Comparison of ENCODE assay signal across 2 cellular contexts in the genomic region with DNA sequence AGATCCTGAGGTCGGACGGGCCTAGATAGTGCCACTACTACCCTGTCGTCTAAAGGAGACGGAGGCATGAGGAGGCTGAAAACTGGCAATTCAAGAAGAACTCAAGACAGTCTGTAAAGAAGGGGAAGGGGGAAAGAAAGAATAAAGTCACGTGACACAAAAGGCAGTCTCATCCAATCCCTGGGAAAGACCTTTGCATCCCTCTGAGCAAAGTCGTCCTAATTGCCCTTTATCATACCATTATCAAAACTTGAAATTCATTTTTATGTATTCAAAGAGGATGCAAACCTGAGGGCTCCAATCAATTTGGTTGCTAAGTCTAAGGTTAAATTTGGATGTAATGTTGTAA.
TF ChIP-seq lines count a peak whose summit lies in the region.

No MANE protein-coding gene starts in this region.

TF ChIP-seq in liver, 16 proteins besides CTCF, POLR2A, EP300 and RAD21:
- TF ChIP-seq, protein P1, sequence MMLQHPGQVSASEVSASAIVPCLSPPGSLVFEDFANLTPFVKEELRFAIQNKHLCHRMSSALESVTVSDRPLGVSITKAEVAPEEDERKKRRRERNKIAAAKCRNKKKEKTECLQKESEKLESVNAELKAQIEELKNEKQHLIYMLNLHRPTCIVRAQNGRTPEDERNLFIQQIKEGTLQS (IDR thresholded peaks at IDR 0.05), result no peak
- no peak for TF ChIP-seq RXRA (IDR thresholded peaks at IDR 0.05)
- TF ChIP-seq, protein P2, sequence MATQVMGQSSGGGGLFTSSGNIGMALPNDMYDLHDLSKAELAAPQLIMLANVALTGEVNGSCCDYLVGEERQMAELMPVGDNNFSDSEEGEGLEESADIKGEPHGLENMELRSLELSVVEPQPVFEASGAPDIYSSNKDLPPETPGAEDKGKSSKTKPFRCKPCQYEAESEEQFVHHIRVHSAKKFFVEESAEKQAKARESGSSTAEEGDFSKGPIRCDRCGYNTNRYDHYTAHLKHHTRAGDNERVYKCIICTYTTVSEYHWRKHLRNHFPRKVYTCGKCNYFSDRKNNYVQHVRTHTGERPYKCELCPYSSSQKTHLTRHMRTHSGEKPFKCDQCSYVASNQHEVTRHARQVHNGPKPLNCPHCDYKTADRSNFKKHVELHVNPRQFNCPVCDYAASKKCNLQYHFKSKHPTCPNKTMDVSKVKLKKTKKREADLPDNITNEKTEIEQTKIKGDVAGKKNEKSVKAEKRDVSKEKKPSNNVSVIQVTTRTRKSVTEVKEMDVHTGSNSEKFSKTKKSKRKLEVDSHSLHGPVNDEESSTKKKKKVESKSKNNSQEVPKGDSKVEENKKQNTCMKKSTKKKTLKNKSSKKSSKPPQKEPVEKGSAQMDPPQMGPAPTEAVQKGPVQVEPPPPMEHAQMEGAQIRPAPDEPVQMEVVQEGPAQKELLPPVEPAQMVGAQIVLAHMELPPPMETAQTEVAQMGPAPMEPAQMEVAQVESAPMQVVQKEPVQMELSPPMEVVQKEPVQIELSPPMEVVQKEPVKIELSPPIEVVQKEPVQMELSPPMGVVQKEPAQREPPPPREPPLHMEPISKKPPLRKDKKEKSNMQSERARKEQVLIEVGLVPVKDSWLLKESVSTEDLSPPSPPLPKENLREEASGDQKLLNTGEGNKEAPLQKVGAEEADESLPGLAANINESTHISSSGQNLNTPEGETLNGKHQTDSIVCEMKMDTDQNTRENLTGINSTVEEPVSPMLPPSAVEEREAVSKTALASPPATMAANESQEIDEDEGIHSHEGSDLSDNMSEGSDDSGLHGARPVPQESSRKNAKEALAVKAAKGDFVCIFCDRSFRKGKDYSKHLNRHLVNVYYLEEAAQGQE (IDR thresholded peaks at IDR 0.05), result no peak
- TF ChIP-seq SP1 (IDR thresholded peaks at IDR 0.05), result no peak
- TF ChIP-seq NR2F2 (IDR thresholded peaks at IDR 0.05), result no peak
- no peak for TF ChIP-seq YY1 (IDR thresholded peaks at IDR 0.05)
- no peak for TF ChIP-seq EGR1 (IDR thresholded peaks at IDR 0.05; ENCODE audit: low read depth in 2 of 2)
- TF ChIP-seq HNF4A (conservative IDR thresholded peaks at IDR 0.05), result no peak
- TF ChIP-seq, protein P3, sequence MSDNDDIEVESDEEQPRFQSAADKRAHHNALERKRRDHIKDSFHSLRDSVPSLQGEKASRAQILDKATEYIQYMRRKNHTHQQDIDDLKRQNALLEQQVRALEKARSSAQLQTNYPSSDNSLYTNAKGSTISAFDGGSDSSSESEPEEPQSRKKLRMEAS (IDR thresholded peaks at IDR 0.05), result no peak
- TF ChIP-seq TAF1 (conservative IDR thresholded peaks at IDR 0.05), result no peak
- TF ChIP-seq, protein P4, sequence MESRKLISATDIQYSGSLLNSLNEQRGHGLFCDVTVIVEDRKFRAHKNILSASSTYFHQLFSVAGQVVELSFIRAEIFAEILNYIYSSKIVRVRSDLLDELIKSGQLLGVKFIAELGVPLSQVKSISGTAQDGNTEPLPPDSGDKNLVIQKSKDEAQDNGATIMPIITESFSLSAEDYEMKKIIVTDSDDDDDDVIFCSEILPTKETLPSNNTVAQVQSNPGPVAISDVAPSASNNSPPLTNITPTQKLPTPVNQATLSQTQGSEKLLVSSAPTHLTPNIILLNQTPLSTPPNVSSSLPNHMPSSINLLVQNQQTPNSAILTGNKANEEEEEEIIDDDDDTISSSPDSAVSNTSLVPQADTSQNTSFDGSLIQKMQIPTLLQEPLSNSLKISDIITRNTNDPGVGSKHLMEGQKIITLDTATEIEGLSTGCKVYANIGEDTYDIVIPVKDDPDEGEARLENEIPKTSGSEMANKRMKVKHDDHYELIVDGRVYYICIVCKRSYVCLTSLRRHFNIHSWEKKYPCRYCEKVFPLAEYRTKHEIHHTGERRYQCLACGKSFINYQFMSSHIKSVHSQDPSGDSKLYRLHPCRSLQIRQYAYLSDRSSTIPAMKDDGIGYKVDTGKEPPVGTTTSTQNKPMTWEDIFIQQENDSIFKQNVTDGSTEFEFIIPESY (IDR thresholded peaks at IDR 0.05), result no peak
- TF ChIP-seq FOXA2 (IDR thresholded peaks at IDR 0.05), result no peak
- TF ChIP-seq GABPA (IDR thresholded peaks at IDR 0.05 in 1 of 2, conservative IDR thresholded peaks at IDR 0.05 in 1 of 2), result no peak
- TF ChIP-seq FOXA1 (IDR thresholded peaks at IDR 0.05), result no peak
- no peak for TF ChIP-seq HNF4G (IDR thresholded peaks at IDR 0.05)
- no peak for TF ChIP-seq JUND (IDR thresholded peaks at IDR 0.05)

TF ChIP-seq in HepG2, 621 proteins besides CTCF, POLR2A, EP300 and RAD21 (continued from another document):
- TF ChIP-seq KDM6A (CRISPR knock-in tag; IDR thresholded peaks at IDR 0.05; ENCODE audit: low read depth), result no peak
- TF ChIP-seq SNAI1 (CRISPR knock-in tag; IDR thresholded peaks at IDR 0.05; ENCODE audit: borderline replicate concordance), result no peak
- no peak for TF ChIP-seq KMT2A (CRISPR knock-in tag; IDR thresholded peaks at IDR 0.05)
- no peak for TF ChIP-seq NFYC (CRISPR knock-in tag; IDR thresholded peaks at IDR 0.05)
- no peak for TF ChIP-seq KDM3A (CRISPR knock-in tag; IDR thresholded peaks at IDR 0.05; ENCODE audit: low read depth)
